ENCODE assay signal across 11 cellular contexts in genomic region chr14:22390824-22391461, GRCh38.
A peak's percentile ranks its signal among the peaks of the same experiment; 100 is the strongest.
DNase-seq lines count a peak whose midpoint lies in the region; ATAC-seq and TF ChIP-seq lines count a peak whose summit lies in the region.
"Had no signal": no experiment of that assay in that cellular context is flagged by ENCODE, and none has a peak within 500 bp of the region (broad histone marks: within the 10 kb centered on the region; RNA-seq: fewer than 3 reads in every experiment).

No MANE protein-coding gene starts in this region.

- H3K79me2 ChIP-seq in GM23338 (replicated peaks; ENCODE audit: insufficient read depth): no peaks in the 10 kb centered on the region

- intact Hi-C loops in left colon (cut with DNase I, micrococcal nuclease): no loop called here

- no peak for ATAC-seq in GM23338
- ATAC-seq in left colon: peak; percentile 79

- H2AFZ ChIP-seq in GM23338: peak overlapping the region; percentile 14; the same call in 1 of the 2 replicates

- TF ChIP-seq CTCF in GM13976 (IDR thresholded peaks at IDR 0.05; ENCODE audit: borderline replicate concordance, control extremely low read depth, extremely low read depth, insufficient read depth, missing control alignments) (no peak), GM23338 (conservative IDR thresholded peaks at IDR 0.05; ENCODE audit: low read depth in 2 of 2) (no peak), progenitor cell of endocrine pancreas (IDR thresholded peaks at IDR 0.05; ENCODE audit: unreplicated experiment) (no peak), osteocyte (IDR thresholded peaks at IDR 0.05) (no peak)

- no peaks in the 10 kb centered on the region for H3K27me3 ChIP-seq in GM23338 (ENCODE audit: insufficient read depth)

- no peak overlapping the region for H3K27ac Mint-ChIP-seq in GM23338
- no peak overlapping the region for H3K27ac Mint-ChIP-seq in progenitor cell of endocrine pancreas
- no peak overlapping the region for H3K27ac Mint-ChIP-seq in osteocyte (ENCODE audit: unreplicated experiment)

- H3K36me3 ChIP-seq in GM23338 (ENCODE audit: insufficient read depth): no peaks in the 10 kb centered on the region
- H3K36me3 ChIP-seq: BE2C, HAP-1 had no signal

- H3K4me3 Mint-ChIP-seq in GM23338 (no peak overlapping the region), progenitor cell of endocrine pancreas (ENCODE audit: low read depth) (no peak overlapping the region), osteocyte (ENCODE audit: unreplicated experiment) (no peak overlapping the region)

- H3K27ac ChIP-seq in GM23338 (ENCODE audit: low read depth): no peak overlapping the region

- H3K4me3 ChIP-seq in GM23338: no peak overlapping the region
- H3K4me3 ChIP-seq: HAP-1 had no signal

- H4K20me1 ChIP-seq in GM23338 (replicated peaks; ENCODE audit: insufficient read depth): no peaks in the 10 kb centered on the region

- H3K36me3 Mint-ChIP-seq in GM23338 (ENCODE audit: low read depth): no peaks in the 10 kb centered on the region
- H3K36me3 Mint-ChIP-seq in progenitor cell of endocrine pancreas (ENCODE audit: insufficient read depth): no peaks in the 10 kb centered on the region
- no peaks in the 10 kb centered on the region for H3K36me3 Mint-ChIP-seq in osteocyte (ENCODE audit: unreplicated experiment)

- in situ Hi-C loops in GM13976 (cut with MboI; ENCODE audit: low sequenced_read_pairs, unreplicated experiment): loop anchor here (5.0 kb wide), 2 partner anchors 81 to 176 kb away; no protein-coding TSS in a partner anchor

- H3K9me3 Mint-ChIP-seq in GM23338 (no peaks in the 10 kb centered on the region), progenitor cell of endocrine pancreas (ENCODE audit: low read depth) (no peaks in the 10 kb centered on the region), osteocyte (ENCODE audit: unreplicated experiment) (no peaks in the 10 kb centered on the region)

- no peaks in the 10 kb centered on the region for H3F3A ChIP-seq in GM23338 (replicated peaks; ENCODE audit: low read depth)

- H3K4me2 ChIP-seq in GM23338: no peak overlapping the region

- DNase-seq in GM13976 (ENCODE audit: low spot score) (peak; percentile 41), GM23338 (ENCODE audit: low spot score) (no peak), M059J (ENCODE audit: low read depth) (peak; percentile 29), left colon (no peak), progenitor cell of endocrine pancreas (ENCODE audit: low spot score, unreplicated experiment) (no peak), NCI-H82 (lab: John Stamatoyannopoulos, UW) (no peak), osteocyte (ENCODE audit: extremely low spot score, unreplicated experiment) (no peak)
- DNase-seq in stimulated activated CD4-positive, alpha-beta T cell treated with anti-CD3 and anti-CD28 coated beads, Interleukin-2, amount 100 ng/mL, for 24 hours: no peak
- DNase-seq: activated CD8-positive, alpha-beta memory T cell treated with anti-CD3 and anti-CD28 coated beads, Interleukin-2, amount 50 U/mL, for 4 hours; BE2C had no signal

- no peaks in the 10 kb centered on the region for H3K9me2 ChIP-seq in GM23338 (ENCODE audit: insufficient read depth)

- H3K27me3 Mint-ChIP-seq in GM23338 (ENCODE audit: insufficient read depth, low read depth, poor library complexity): peaks cover 2% of the 10 kb centered on the region
- peaks cover 20% of the 10 kb centered on the region for H3K27me3 Mint-ChIP-seq in progenitor cell of endocrine pancreas
- H3K27me3 Mint-ChIP-seq in osteocyte (ENCODE audit: unreplicated experiment): peaks cover 14% of the 10 kb centered on the region

- H3K4me1 ChIP-seq in GM23338 (ENCODE audit: insufficient read depth): no peaks in the 10 kb centered on the region
- H3K4me1 ChIP-seq: BE2C, HAP-1 had no signal

- H3K4me1 Mint-ChIP-seq in GM23338 (no peaks in the 10 kb centered on the region; the same call in 2 of the 3 replicates), progenitor cell of endocrine pancreas (ENCODE audit: low read depth) (peaks cover 7% of the 10 kb centered on the region), osteocyte (ENCODE audit: unreplicated experiment) (peaks cover 22% of the 10 kb centered on the region)

TF ChIP-seq in GM23338, 12 proteins besides CTCF, POLR2A, EP300 and RAD21 (continues in another document):
- no peak for TF ChIP-seq EZH2phosphoT487 (IDR thresholded peaks at IDR 0.05; ENCODE audit: unreplicated experiment)
- TF ChIP-seq ZNF114 (CRISPR knock-in tag; IDR thresholded peaks at IDR 0.05): no peak
- TF ChIP-seq, protein P1, sequence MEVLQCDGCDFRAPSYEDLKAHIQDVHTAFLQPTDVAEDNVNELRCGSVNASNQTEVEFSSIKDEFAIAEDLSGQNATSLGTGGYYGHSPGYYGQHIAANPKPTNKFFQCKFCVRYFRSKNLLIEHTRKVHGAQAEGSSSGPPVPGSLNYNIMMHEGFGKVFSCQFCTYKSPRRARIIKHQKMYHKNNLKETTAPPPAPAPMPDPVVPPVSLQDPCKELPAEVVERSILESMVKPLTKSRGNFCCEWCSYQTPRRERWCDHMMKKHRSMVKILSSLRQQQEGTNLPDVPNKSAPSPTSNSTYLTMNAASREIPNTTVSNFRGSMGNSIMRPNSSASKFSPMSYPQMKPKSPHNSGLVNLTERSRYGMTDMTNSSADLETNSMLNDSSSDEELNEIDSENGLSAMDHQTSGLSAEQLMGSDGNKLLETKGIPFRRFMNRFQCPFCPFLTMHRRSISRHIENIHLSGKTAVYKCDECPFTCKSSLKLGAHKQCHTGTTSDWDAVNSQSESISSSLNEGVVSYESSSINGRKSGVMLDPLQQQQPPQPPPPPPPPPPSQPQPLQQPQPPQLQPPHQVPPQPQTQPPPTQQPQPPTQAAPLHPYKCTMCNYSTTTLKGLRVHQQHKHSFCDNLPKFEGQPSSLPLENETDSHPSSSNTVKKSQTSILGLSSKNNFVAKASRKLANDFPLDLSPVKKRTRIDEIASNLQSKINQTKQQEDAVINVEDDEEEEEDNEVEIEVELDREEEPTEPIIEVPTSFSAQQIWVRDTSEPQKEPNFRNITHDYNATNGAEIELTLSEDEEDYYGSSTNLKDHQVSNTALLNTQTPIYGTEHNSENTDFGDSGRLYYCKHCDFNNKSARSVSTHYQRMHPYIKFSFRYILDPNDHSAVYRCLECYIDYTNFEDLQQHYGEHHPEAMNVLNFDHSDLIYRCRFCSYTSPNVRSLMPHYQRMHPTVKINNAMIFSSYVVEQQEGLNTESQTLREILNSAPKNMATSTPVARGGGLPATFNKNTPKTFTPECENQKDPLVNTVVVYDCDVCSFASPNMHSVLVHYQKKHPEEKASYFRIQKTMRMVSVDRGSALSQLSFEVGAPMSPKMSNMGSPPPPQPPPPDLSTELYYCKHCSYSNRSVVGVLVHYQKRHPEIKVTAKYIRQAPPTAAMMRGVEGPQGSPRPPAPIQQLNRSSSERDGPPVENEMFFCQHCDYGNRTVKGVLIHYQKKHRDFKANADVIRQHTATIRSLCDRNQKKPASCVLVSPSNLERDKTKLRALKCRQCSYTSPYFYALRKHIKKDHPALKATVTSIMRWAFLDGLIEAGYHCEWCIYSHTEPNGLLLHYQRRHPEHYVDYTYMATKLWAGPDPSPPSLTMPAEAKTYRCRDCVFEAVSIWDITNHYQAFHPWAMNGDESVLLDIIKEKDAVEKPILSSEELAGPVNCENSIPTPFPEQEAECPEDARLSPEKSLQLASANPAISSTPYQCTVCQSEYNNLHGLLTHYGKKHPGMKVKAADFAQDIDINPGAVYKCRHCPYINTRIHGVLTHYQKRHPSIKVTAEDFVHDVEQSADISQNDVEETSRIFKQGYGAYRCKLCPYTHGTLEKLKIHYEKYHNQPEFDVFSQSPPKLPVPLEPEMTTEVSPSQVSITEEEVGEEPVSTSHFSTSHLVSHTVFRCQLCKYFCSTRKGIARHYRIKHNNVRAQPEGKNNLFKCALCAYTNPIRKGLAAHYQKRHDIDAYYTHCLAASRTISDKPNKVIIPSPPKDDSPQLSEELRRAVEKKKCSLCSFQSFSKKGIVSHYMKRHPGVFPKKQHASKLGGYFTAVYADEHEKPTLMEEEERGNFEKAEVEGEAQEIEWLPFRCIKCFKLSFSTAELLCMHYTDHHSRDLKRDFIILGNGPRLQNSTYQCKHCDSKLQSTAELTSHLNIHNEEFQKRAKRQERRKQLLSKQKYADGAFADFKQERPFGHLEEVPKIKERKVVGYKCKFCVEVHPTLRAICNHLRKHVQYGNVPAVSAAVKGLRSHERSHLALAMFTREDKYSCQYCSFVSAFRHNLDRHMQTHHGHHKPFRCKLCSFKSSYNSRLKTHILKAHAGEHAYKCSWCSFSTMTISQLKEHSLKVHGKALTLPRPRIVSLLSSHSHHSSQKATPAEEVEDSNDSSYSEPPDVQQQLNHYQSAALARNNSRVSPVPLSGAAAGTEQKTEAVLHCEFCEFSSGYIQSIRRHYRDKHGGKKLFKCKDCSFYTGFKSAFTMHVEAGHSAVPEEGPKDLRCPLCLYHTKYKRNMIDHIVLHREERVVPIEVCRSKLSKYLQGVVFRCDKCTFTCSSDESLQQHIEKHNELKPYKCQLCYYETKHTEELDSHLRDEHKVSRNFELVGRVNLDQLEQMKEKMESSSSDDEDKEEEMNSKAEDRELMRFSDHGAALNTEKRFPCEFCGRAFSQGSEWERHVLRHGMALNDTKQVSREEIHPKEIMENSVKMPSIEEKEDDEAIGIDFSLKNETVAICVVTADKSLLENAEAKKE (CRISPR knock-in tag; IDR thresholded peaks at IDR 0.05): no peak
- TF ChIP-seq STAT1 (IDR thresholded peaks at IDR 0.05; ENCODE audit: unreplicated experiment): no peak
- TF ChIP-seq POLR2AphosphoS5 (IDR thresholded peaks at IDR 0.05; ENCODE audit: low read depth): no peak
- TF ChIP-seq EZH2 (IDR thresholded peaks at IDR 0.05; ENCODE audit: low read depth, unreplicated experiment): no peak
- TF ChIP-seq ETS1 (IDR thresholded peaks at IDR 0.05): no peak
- no peak for TF ChIP-seq ZNF331 (CRISPR knock-in tag; IDR thresholded peaks at IDR 0.05; ENCODE audit: low read depth)
- no peak for TF ChIP-seq NANOG (IDR thresholded peaks at IDR 0.05; ENCODE audit: borderline replicate concordance)

Comparison
In these comparisons a context has a peak if more than half of its experiments do, and no peak if none do; other contexts are left out.
1. DNase-seq: peak in GM13976 (single experiment) and M059J (single experiment); none in GM23338 (single experiment), left colon (0 of 2), progenitor cell of endocrine pancreas (single experiment), stimulated activated CD4-positive, alpha-beta T cell treated with anti-CD3 and anti-CD28 coated beads, Interleukin-2, amount 100 ng/mL, for 24 hours (0 of 2), NCI-H82 (single experiment) and osteocyte (single experiment).